Comparison of ENCODE assay signal across 14 cellular contexts in the genomic region with DNA sequence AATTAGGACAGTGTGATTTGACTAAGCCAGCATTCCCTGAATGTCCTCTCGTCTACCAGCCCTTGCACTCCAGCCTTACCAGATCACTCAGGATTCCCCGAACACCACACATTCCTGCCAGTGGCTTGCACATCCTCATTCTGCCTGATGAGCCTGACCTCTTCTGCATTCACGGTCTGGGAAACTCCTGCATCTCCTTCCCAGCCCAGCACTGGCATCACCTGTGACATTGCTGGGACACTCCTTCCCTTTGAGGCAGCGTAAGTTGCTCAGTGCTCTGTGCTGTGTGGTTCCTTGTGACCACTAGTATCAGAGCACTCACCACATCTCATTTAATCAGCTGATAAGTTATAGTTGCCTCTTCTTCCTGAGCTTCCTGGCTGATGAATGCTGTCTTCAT. TPM values are rescaled to one million over a fixed set of nuclear protein-coding genes. Genes with fewer than 3 reads are reported as not detected.
DNase-seq lines count a peak whose midpoint lies in the region; ATAC-seq, FAIRE-seq and TF ChIP-seq lines count a peak whose summit lies in the region.
"Had no signal": no experiment of that assay in that cellular context is flagged by ENCODE, and none has a peak within 500 bp of the region (broad histone marks: within the 10 kb centered on the region; RNA-seq: fewer than 3 reads in every experiment).

No MANE protein-coding gene starts in this region.

- TF ChIP-seq EP300 in A549 (IDR thresholded peaks at IDR 0.05), result no peak

- DNase-seq in A549 (ENCODE audit: low read depth in 1 of 2, low spot score in 1 of 2), result no peak
- DNase-seq in NCI-H69 (lab: John Stamatoyannopoulos, UW), result peak; percentile 28
- DNase-seq in chondrocyte (ENCODE audit: low spot score), result no peak
- no peak for DNase-seq in CD1c-positive myeloid dendritic cell (ENCODE audit: extremely low spot score)
- DNase-seq in left cardiac atrium, result no peak
- no peak for DNase-seq in OCI-M2 (lab: John Stamatoyannopoulos, UW; ENCODE audit: unreplicated experiment)
- DNase-seq: MG63, midbrain, NCI-H510A, testis had no signal

- H3K27ac ChIP-seq in A549, result no peak overlapping the region
- H3K27ac ChIP-seq: SK-N-MC, testis had no signal

- no peak overlapping the region for H3K4me3 ChIP-seq in A549
- H3K4me3 ChIP-seq: MG63, SK-N-MC, testis had no signal

- 92% methylated on average over 4 of the region's 4 CpGs for WGBS in A549 (ENCODE audit: missing lambda C conversion rate)

- no peak for TF ChIP-seq POLR2A in A549 (IDR thresholded peaks at IDR 0.05; ENCODE audit: low read length)

- FAIRE-seq in A549 (lab: Jason Lieb, UNC), result no peak

- H3K4me3 Mint-ChIP-seq in chondrocyte (ENCODE audit: unreplicated experiment), result no peak overlapping the region

- peak overlapping the region; percentile 4 for H3K27ac Mint-ChIP-seq in chondrocyte (ENCODE audit: unreplicated experiment)

- no peaks in the 10 kb centered on the region for H3K27me3 Mint-ChIP-seq in chondrocyte (ENCODE audit: low read depth)

- H3K9me3 ChIP-seq in A549, result no peaks in the 10 kb centered on the region
- H3K9me3 ChIP-seq: MG63, testis had no signal

- no peak overlapping the region for H3K4me2 ChIP-seq in A549

- POLR2A ChIA-PET in A549 (lab: Yijun Ruan, JAX), result no interaction called here

- H3K4me1 Mint-ChIP-seq in chondrocyte (ENCODE audit: low read depth), result peaks cover 54% of the 10 kb centered on the region

- intact Hi-C loops in left cardiac atrium (cut with DNase I), result no loop called here

- TF ChIP-seq CTCF in A549 (IDR thresholded peaks at IDR 0.05) (no peak), chondrocyte (IDR thresholded peaks at IDR 0.05) (no peak)

- H3K36me3 Mint-ChIP-seq in chondrocyte (ENCODE audit: low read depth), result peaks cover 2% of the 10 kb centered on the region

- ATAC-seq in A549 (peak; percentile 14 to 21; a peak in 2 of 6 replicates), GM18907 (IDR thresholded peaks at IDR 0.05; ENCODE audit: unreplicated experiment) (peak; percentile 32), HG02623 (IDR thresholded peaks at IDR 0.05; ENCODE audit: unreplicated experiment) (no peak), left cardiac atrium (no peak)

- H3K9me3 Mint-ChIP-seq in chondrocyte (ENCODE audit: low read depth), result no peaks in the 10 kb centered on the region

- H3K4me1 ChIP-seq in A549, result peaks cover 38% of the 10 kb centered on the region

- no peak for TF ChIP-seq RAD21 in A549 (conservative IDR thresholded peaks at IDR 0.05 in 1 of 2, IDR thresholded peaks at IDR 0.05 in 1 of 2)

- CTCF ChIA-PET in A549 (lab: Yijun Ruan, JAX), result interaction anchor here (0.6 to 1.4 kb wide), 3 partner anchors 18 to 146 kb away, joined by 3 to 6 read pairs (median 3); a partner anchor contains a TSS

TF ChIP-seq in A549, 52 proteins besides CTCF, POLR2A, EP300 and RAD21:
- TF ChIP-seq ESRRA (IDR thresholded peaks at IDR 0.05; ENCODE audit: borderline replicate concordance, low read length) (no peak), GATA3 (IDR thresholded peaks at IDR 0.05; ENCODE audit: borderline replicate concordance) (no peak), TFCP2L1 (CRISPR knock-in tag; IDR thresholded peaks at IDR 0.05) (no peak), MYC (IDR thresholded peaks at IDR 0.05; ENCODE audit: borderline replicate concordance, low read length) (no peak), FOSB (CRISPR knock-in tag; IDR thresholded peaks at IDR 0.05) (no peak), ZSCAN20 (CRISPR knock-in tag; IDR thresholded peaks at IDR 0.05) (no peak), JUN (IDR thresholded peaks at IDR 0.05) (no peak), ZC3H11A (IDR thresholded peaks at IDR 0.05) (no peak), CBX2 (IDR thresholded peaks at IDR 0.05; ENCODE audit: borderline replicate concordance, low read depth) (no peak), EHMT2 (IDR thresholded peaks at IDR 0.05; ENCODE audit: low read depth) (no peak), HDAC2 (IDR thresholded peaks at IDR 0.05) (no peak), SREBF2 (IDR thresholded peaks at IDR 0.05) (no peak), FOSL2 (IDR thresholded peaks at IDR 0.05) (no peak), FOSL2 (CRISPR knock-in tag; IDR thresholded peaks at IDR 0.05) (no peak), FOXS1 (CRISPR knock-in tag; IDR thresholded peaks at IDR 0.05) (no peak), ZNF302 (CRISPR knock-in tag; IDR thresholded peaks at IDR 0.05) (no peak)
- TF ChIP-seq, protein P1, sequence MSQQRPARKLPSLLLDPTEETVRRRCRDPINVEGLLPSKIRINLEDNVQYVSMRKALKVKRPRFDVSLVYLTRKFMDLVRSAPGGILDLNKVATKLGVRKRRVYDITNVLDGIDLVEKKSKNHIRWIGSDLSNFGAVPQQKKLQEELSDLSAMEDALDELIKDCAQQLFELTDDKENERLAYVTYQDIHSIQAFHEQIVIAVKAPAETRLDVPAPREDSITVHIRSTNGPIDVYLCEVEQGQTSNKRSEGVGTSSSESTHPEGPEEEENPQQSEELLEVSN (IDR thresholded peaks at IDR 0.05; ENCODE audit: borderline replicate concordance, low read depth), result no peak
- TF ChIP-seq, protein P2, sequence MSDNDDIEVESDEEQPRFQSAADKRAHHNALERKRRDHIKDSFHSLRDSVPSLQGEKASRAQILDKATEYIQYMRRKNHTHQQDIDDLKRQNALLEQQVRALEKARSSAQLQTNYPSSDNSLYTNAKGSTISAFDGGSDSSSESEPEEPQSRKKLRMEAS (IDR thresholded peaks at IDR 0.05), result no peak
- TF ChIP-seq, protein P3, sequence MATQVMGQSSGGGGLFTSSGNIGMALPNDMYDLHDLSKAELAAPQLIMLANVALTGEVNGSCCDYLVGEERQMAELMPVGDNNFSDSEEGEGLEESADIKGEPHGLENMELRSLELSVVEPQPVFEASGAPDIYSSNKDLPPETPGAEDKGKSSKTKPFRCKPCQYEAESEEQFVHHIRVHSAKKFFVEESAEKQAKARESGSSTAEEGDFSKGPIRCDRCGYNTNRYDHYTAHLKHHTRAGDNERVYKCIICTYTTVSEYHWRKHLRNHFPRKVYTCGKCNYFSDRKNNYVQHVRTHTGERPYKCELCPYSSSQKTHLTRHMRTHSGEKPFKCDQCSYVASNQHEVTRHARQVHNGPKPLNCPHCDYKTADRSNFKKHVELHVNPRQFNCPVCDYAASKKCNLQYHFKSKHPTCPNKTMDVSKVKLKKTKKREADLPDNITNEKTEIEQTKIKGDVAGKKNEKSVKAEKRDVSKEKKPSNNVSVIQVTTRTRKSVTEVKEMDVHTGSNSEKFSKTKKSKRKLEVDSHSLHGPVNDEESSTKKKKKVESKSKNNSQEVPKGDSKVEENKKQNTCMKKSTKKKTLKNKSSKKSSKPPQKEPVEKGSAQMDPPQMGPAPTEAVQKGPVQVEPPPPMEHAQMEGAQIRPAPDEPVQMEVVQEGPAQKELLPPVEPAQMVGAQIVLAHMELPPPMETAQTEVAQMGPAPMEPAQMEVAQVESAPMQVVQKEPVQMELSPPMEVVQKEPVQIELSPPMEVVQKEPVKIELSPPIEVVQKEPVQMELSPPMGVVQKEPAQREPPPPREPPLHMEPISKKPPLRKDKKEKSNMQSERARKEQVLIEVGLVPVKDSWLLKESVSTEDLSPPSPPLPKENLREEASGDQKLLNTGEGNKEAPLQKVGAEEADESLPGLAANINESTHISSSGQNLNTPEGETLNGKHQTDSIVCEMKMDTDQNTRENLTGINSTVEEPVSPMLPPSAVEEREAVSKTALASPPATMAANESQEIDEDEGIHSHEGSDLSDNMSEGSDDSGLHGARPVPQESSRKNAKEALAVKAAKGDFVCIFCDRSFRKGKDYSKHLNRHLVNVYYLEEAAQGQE (IDR thresholded peaks at IDR 0.05), result no peak

RNA-seq across cellular contexts. Expression of a gene that starts 17.3 kb away (rescaled TPM):
- polyA plus RNA-seq in A549 (2011; rRNA removed) (154 and 195 TPM in 2 replicates), A549 (2017; fragmentation: RNase III; extraction: RNeasy Plus Mini Kit Qiagen cat#74134 plus additional on column Dnase treatment) (60.3 to 74.1 TPM (median 66.4 TPM) in 3 replicates)
- 70.9 and 72.3 TPM in 2 replicates for polyA plus RNA-seq in A549 (2012; cell fraction: cytosol; rRNA removed)
- 50.6 and 56.7 TPM in 2 replicates for polyA plus RNA-seq in A549 (2012; cell fraction: nucleus; rRNA removed)
- polyA minus RNA-seq in A549 (2011; rRNA and poly(A)+ RNA removed), result 278 and 281 TPM in 2 replicates
- total RNA-seq in chondrocyte (49.6 to 80.7 TPM (median 74.9 TPM) in 3 replicates), left cardiac atrium (10 to 100 TPM; 18.4 to 24.8 TPM)

RNA-seq across cellular contexts. Expression of a gene that starts 58.6 kb away (rescaled TPM):
- polyA plus RNA-seq in A549 (2011; rRNA removed) (0.09 TPM in 1 of 2 replicates, not detected in the other), A549 (2017; fragmentation: RNase III; extraction: RNeasy Plus Mini Kit Qiagen cat#74134 plus additional on column Dnase treatment) (0.04 TPM in 1 of 3 replicates, not detected in the others)
- 0.13 and 0.15 TPM in 2 replicates for polyA plus RNA-seq in A549 (2012; cell fraction: cytosol; rRNA removed)
- polyA plus RNA-seq in A549 (2012; cell fraction: nucleus; rRNA removed), result 0.16 and 0.17 TPM in 2 replicates
- not detected in 2 replicates for polyA minus RNA-seq in A549 (2011; rRNA and poly(A)+ RNA removed)
- total RNA-seq in chondrocyte (17.6 to 43.0 TPM (median 41.2 TPM) in 3 replicates), left cardiac atrium (1 to 10 TPM; 2.1 to 2.5 TPM)
- total RNA-seq: epithelial cell of proximal tubule had no signal

Comparison
In these comparisons a context has a peak if more than half of its experiments do, and no peak if none do; other contexts are left out.
1. ATAC-seq: peak in A549 (2 of 2) and GM18907 (single experiment); none in HG02623 (single experiment) and left cardiac atrium (0 of 2).